Comparison of ENCODE assay signal across 9 cellular contexts in genomic region chr14:69877492-69877891, GRCh38. TPM values are rescaled to one million over a fixed set of nuclear protein-coding genes. Genes with fewer than 3 reads are reported as not detected.
A peak's percentile ranks its signal among the peaks of the same experiment; 100 is the strongest.
DNase-seq lines count a peak whose midpoint lies in the region; ATAC-seq and TF ChIP-seq lines count a peak whose summit lies in the region.
"Had no signal": no experiment of that assay in that cellular context is flagged by ENCODE, and none has a peak within 500 bp of the region (broad histone marks: within the 10 kb centered on the region; RNA-seq: fewer than 3 reads in every experiment).

No MANE protein-coding gene starts in this region.

- H3K27me3 Mint-ChIP-seq in endodermal cell (ENCODE audit: insufficient read depth), result peaks cover 66% of the 10 kb centered on the region
- H3K27me3 Mint-ChIP-seq in naive thymus-derived CD8-positive, alpha-beta T cell, result peaks cover 23 to 53% (median 33%) of the 10 kb centered on the region in 5 donors

- H3K4me3 Mint-ChIP-seq in endodermal cell, result no peak overlapping the region
- H3K4me3 Mint-ChIP-seq in naive thymus-derived CD8-positive, alpha-beta T cell, result no peak overlapping the region

- H3K27me3 ChIP-seq in endodermal cell (ENCODE audit: control insufficient read depth, insufficient read depth, low read length, poor library complexity, severe bottlenecking), result peaks cover 58% of the 10 kb centered on the region

- no peak overlapping the region for H3K27ac ChIP-seq in endodermal cell (ENCODE audit: low read depth, low read length)

- no peaks in the 10 kb centered on the region for H3K36me3 ChIP-seq in endodermal cell (ENCODE audit: control insufficient read depth, insufficient read depth, low read length)

- H3K27ac Mint-ChIP-seq in endodermal cell, result no peak overlapping the region
- no peak overlapping the region for H3K27ac Mint-ChIP-seq in naive thymus-derived CD8-positive, alpha-beta T cell

- no peak for ATAC-seq in naive thymus-derived CD8-positive, alpha-beta T cell
- no peak for ATAC-seq in HG03097 (IDR thresholded peaks at IDR 0.05; ENCODE audit: low FRiP score, unreplicated experiment)

- peaks cover 3% of the 10 kb centered on the region for H3K4me1 Mint-ChIP-seq in endodermal cell
- peaks cover 0 to 6% (median 3%) of the 10 kb centered on the region in 4 donors for H3K4me1 Mint-ChIP-seq in naive thymus-derived CD8-positive, alpha-beta T cell

- POLR2A ChIA-PET in naive thymus-derived CD8-positive, alpha-beta T cell (lab: Charles Lee), result no interaction called here

- no peaks in the 10 kb centered on the region for H3K36me3 Mint-ChIP-seq in endodermal cell (ENCODE audit: low read depth)
- H3K36me3 Mint-ChIP-seq in naive thymus-derived CD8-positive, alpha-beta T cell, result no peaks in the 10 kb centered on the region

- H3K9me3 Mint-ChIP-seq in endodermal cell, result no peaks in the 10 kb centered on the region
- peaks cover 0 to 11% (median 0%) of the 10 kb centered on the region in 9 donors for H3K9me3 Mint-ChIP-seq in naive thymus-derived CD8-positive, alpha-beta T cell

- no peaks in the 10 kb centered on the region for H3K9me3 ChIP-seq in endodermal cell (ENCODE audit: control insufficient read depth, low read length)

- DNase-seq in DMS 273 (lab: John Stamatoyannopoulos, UW; ENCODE audit: unreplicated experiment), result peak; percentile 62
- DNase-seq in DMS 273 treated with DMSO at 0.1 percent for 48 hours (lab: John Stamatoyannopoulos, UW), result no peak
- DNase-seq in NCI-H460 (ENCODE audit: extremely low read depth, low read depth), result peak; percentile 58
- DNase-seq in endodermal cell, result no peak
- DNase-seq in retina, result peak; percentile 28
- DNase-seq in GM19240 (ENCODE audit: insufficient read length, low spot score), result no peak
- DNase-seq in naive thymus-derived CD8-positive, alpha-beta T cell, result no peak
- DNase-seq: stimulated activated CD4-positive, alpha-beta T cell treated with anti-CD3 and anti-CD28 coated beads, Interleukin-2, amount 100 ng/mL, for 48 hours had no signal

- no peak overlapping the region for H3K9ac ChIP-seq in endodermal cell (ENCODE audit: extremely low read depth, low read length, poor library complexity, severe bottlenecking)

- 57 to 62% methylated on average over 1 to 2 of the region's 2 CpGs for WGBS in endodermal cell (ENCODE audit: insufficient coverage in 1 of 2, insufficient read length in 1 of 2), 2 experiments

- H3K4me1 ChIP-seq in endodermal cell (ENCODE audit: control insufficient read depth, insufficient read depth, low read length), result no peaks in the 10 kb centered on the region

- H3K4me3 ChIP-seq in endodermal cell (ENCODE audit: low read length), result no peak overlapping the region

- TF ChIP-seq CTCF in endodermal cell (conservative IDR thresholded peaks at IDR 0.05), result peak; percentile 84

RNA-seq across cellular contexts. Expression of gene SMOC1, which starts 1.7 kb away (rescaled TPM):
- 69.2 and 70.6 TPM in 2 replicates for total RNA-seq in NCI-H460 (2014; rRNA removed; shearing (Covaris generic))
- 35.8 and 44.1 TPM in 2 replicates for polyA plus RNA-seq in NCI-H460 (2014; cell fraction: nucleus; rRNA removed)
- not detected for total RNA-seq in endodermal cell
- polyA plus RNA-seq in endodermal cell (2013, experiment 1 of 2), result 59.1 TPM
- 42.2 TPM for polyA plus RNA-seq in endodermal cell (2013, experiment 2 of 2)
- total RNA-seq in naive thymus-derived CD8-positive, alpha-beta T cell, result not detected
- not detected for polyA plus RNA-seq in naive thymus-derived CD8-positive, alpha-beta T cell

Comparison
In these comparisons a context has a peak if more than half of its experiments do, and no peak if none do; other contexts are left out.
1. DNase-seq: peak in DMS 273 (single experiment), NCI-H460 (single experiment) and retina (single experiment); none in DMS 273 treated with DMSO at 0.1 percent for 48 hours (single experiment), endodermal cell (single experiment), GM19240 (single experiment) and naive thymus-derived CD8-positive, alpha-beta T cell (0 of 10).
2. RNA of gene SMOC1, which starts 1.7 kb away (total RNA-seq): 69.2 to 70.6 TPM in NCI-H460; not detected in endodermal cell and not detected in naive thymus-derived CD8-positive, alpha-beta T cell; every median in the first group is over 10 times any median in the second.